Comparison of ENCODE assay signal across 15 cellular contexts in the genomic region with DNA sequence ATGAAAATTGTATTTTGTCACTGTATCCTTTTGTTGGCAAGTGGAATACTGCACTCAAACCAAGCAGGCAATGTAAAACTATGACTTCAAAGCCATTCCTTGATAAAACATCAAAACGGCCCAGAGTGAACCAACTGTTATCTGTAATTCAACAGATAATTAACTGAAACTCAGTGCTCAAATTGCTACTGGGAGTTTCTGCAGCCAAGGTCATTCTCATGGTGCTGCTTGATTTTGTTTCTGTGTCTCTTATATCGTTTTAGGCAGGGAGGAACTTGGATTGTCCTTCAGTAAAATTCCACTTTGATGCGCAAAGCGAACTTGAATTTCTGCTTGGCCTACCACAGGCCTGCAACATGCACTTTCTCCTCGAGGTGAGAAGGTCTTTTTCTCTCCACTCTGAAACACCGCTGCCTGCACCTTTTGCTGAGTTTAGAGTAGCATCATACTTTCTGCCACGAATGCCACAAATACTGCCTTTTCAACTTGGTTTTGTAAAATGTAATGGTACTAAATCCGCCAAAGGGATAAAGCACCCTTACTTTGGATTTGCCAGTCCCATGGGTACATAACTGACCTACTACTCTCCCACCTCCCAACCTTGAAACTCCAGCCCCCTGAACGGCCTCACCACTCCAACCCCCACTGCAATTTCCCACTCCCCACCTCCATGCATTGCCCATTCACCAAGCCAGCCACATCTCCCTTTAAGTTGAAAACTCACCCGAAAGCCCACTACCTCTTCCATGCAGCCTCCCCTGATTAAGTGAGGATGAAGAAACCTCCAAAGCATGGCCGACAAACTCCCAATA.
DNase-seq lines count a peak whose midpoint lies in the region; ATAC-seq, FAIRE-seq and TF ChIP-seq lines count a peak whose summit lies in the region.
"Had no signal": no experiment of that assay in that cellular context is flagged by ENCODE, and none has a peak within 500 bp of the region (broad histone marks: within the 10 kb centered on the region; RNA-seq: fewer than 3 reads in every experiment).

No MANE protein-coding gene starts in this region.

- no peaks in the 10 kb centered on the region for H3K36me3 Mint-ChIP-seq in activated T-cell treated with anti-CD3 and anti-CD28 coated beads, Interleukin-2, amount 50 U/mL, for 72 hours (ENCODE audit: insufficient read depth in 2 of 2)
- no peaks in the 10 kb centered on the region for H3K36me3 Mint-ChIP-seq in activated T-cell treated with anti-CD3 and anti-CD28 coated beads, Interleukin-2, amount 50 U/mL, for 4 hours (ENCODE audit: insufficient read depth)
- H3K36me3 Mint-ChIP-seq: T-cell had no signal

- peaks cover 4 to 9% of the 10 kb centered on the region in 2 donors for H3K4me1 ChIP-seq in small intestine (ENCODE audit: control insufficient read depth in 2 of 2, insufficient read depth in 1 of 2, low read depth in 1 of 2, low read length in 1 of 2)
- H3K4me1 ChIP-seq: body of pancreas had no signal

- H3K9me3 Mint-ChIP-seq in activated T-cell treated with anti-CD3 and anti-CD28 coated beads, Interleukin-2, amount 50 U/mL, for 72 hours: no peaks in the 10 kb centered on the region
- H3K9me3 Mint-ChIP-seq in activated T-cell treated with anti-CD3 and anti-CD28 coated beads, Interleukin-2, amount 50 U/mL, for 4 hours: no peaks in the 10 kb centered on the region
- H3K9me3 Mint-ChIP-seq: stimulated activated naive CD8-positive, alpha-beta T cell treated with anti-CD3 and anti-CD28 coated beads, Interleukin-15, amount 100 ng/mL, for 72 hours; T-cell had no signal

- ATAC-seq in activated T-cell treated with anti-CD3 and anti-CD28 coated beads, Interleukin-2, amount 50 U/mL, for 72 hours (replicated peaks in 1 of 2): no peak
- ATAC-seq in activated T-cell treated with anti-CD3 and anti-CD28 coated beads, Interleukin-2, amount 50 U/mL, for 4 hours: no peak
- no peak for ATAC-seq in HG03342 (IDR thresholded peaks at IDR 0.05; ENCODE audit: unreplicated experiment)
- ATAC-seq: body of pancreas; sciatic nerve; stimulated activated naive CD8-positive, alpha-beta T cell treated with anti-CD3 and anti-CD28 coated beads, Interleukin-15, amount 100 ng/mL, for 72 hours; T-cell had no signal

- no peaks in the 10 kb centered on the region for H3K27me3 ChIP-seq in dorsolateral prefrontal cortex
- H3K27me3 ChIP-seq in small intestine (ENCODE audit: control insufficient read depth in 2 of 2, insufficient read depth in 2 of 2, low read length in 2 of 2): no peaks in the 10 kb centered on the region
- H3K27me3 ChIP-seq: body of pancreas had no signal

- peak overlapping the region in 1 of 2 donors; percentile 47 for H3K4me3 Mint-ChIP-seq in activated T-cell treated with anti-CD3 and anti-CD28 coated beads, Interleukin-2, amount 50 U/mL, for 72 hours
- no peak overlapping the region for H3K4me3 Mint-ChIP-seq in activated T-cell treated with anti-CD3 and anti-CD28 coated beads, Interleukin-2, amount 50 U/mL, for 4 hours
- H3K4me3 Mint-ChIP-seq: stimulated activated naive CD8-positive, alpha-beta T cell treated with anti-CD3 and anti-CD28 coated beads, Interleukin-15, amount 100 ng/mL, for 72 hours; T-cell had no signal

- H3K4me1 Mint-ChIP-seq in activated T-cell treated with anti-CD3 and anti-CD28 coated beads, Interleukin-2, amount 50 U/mL, for 72 hours (ENCODE audit: low read depth): peaks cover 41% of the 10 kb centered on the region
- peaks cover 17% of the 10 kb centered on the region for H3K4me1 Mint-ChIP-seq in activated T-cell treated with anti-CD3 and anti-CD28 coated beads, Interleukin-2, amount 50 U/mL, for 4 hours (ENCODE audit: low read depth)
- H3K4me1 Mint-ChIP-seq: T-cell had no signal

- FAIRE-seq in small intestine (lab: Jason Lieb, UNC): no peak

- H3K4me3 ChIP-seq in dorsolateral prefrontal cortex (no peak overlapping the region), small intestine (ENCODE audit: low read depth in 1 of 2, low read length in 2 of 2) (no peak overlapping the region)
- H3K4me3 ChIP-seq: body of pancreas had no signal

- intact Hi-C loops in dorsolateral prefrontal cortex (cut with DNase I): loop anchor here in 1 of 2 donors (5.0 kb wide), 1 partner anchor 47 kb away; no protein-coding TSS in a partner anchor

- TF ChIP-seq CTCF in dorsolateral prefrontal cortex (IDR thresholded peaks at IDR 0.05 in 54 of 56, conservative IDR thresholded peaks at IDR 0.05 in 2 of 56; ENCODE audit: low read depth in 1 of 56, partially characterized antibody in 56 of 56): no peak

- no peaks in the 10 kb centered on the region for H3K27me3 Mint-ChIP-seq in activated T-cell treated with anti-CD3 and anti-CD28 coated beads, Interleukin-2, amount 50 U/mL, for 72 hours (ENCODE audit: low read depth)
- H3K27me3 Mint-ChIP-seq in activated T-cell treated with anti-CD3 and anti-CD28 coated beads, Interleukin-2, amount 50 U/mL, for 4 hours (ENCODE audit: low read depth): no peaks in the 10 kb centered on the region
- H3K27me3 Mint-ChIP-seq: stimulated activated naive CD8-positive, alpha-beta T cell treated with anti-CD3 and anti-CD28 coated beads, Interleukin-15, amount 100 ng/mL, for 72 hours; T-cell had no signal

- no peaks in the 10 kb centered on the region for H3K36me3 ChIP-seq in small intestine (ENCODE audit: control insufficient read depth in 2 of 2, insufficient read depth in 2 of 2, low read length in 2 of 2)

- WGBS in small intestine, 3 donors: 23 to 62% (median 42%) methylated on average over 11 of the region's 11 CpGs

- H3K9me3 ChIP-seq in small intestine (ENCODE audit: control insufficient read depth, low read depth): no peaks in the 10 kb centered on the region
- H3K9me3 ChIP-seq: body of pancreas had no signal

- H3K27ac Mint-ChIP-seq in activated T-cell treated with anti-CD3 and anti-CD28 coated beads, Interleukin-2, amount 50 U/mL, for 72 hours: peak overlapping the region; percentile 30
- H3K27ac Mint-ChIP-seq: stimulated activated naive CD8-positive, alpha-beta T cell treated with anti-CD3 and anti-CD28 coated beads, Interleukin-15, amount 100 ng/mL, for 72 hours; T-cell had no signal

- no peak for DNase-seq in activated T-cell treated with anti-CD3 and anti-CD28 coated beads, Interleukin-2, amount 50 U/mL, for 72 hours
- DNase-seq in activated T-cell treated with anti-CD3 and anti-CD28 coated beads, Interleukin-2, amount 50 U/mL, for 4 hours: no peak
- DNase-seq in SHP77 (lab: John Stamatoyannopoulos, UW): peak; percentile 10 to 12
- DNase-seq in dorsolateral prefrontal cortex: no peak
- DNase-seq in small intestine: peak; percentile 59
- DNase-seq in stimulated activated CD4-positive, alpha-beta T cell treated with anti-CD3 and anti-CD28 coated beads, Interleukin-2, amount 100 ng/mL, for 24 hours: no peak
- DNase-seq in AG20443 (ENCODE audit: low spot score): no peak
- DNase-seq: effector CD8-positive, alpha-beta T cell; foreskin fibroblast; NCI-H1092; stimulated activated naive CD8-positive, alpha-beta T cell treated with anti-CD3 and anti-CD28 coated beads, Interleukin-15, amount 100 ng/mL, for 72 hours; T-cell had no signal

- H3K27ac ChIP-seq in dorsolateral prefrontal cortex (peak overlapping the region in 43 of 59 donors; percentile 13 to 78 (median 57)), small intestine (ENCODE audit: low read depth in 1 of 2, low read length in 1 of 2) (peak overlapping the region in 1 of 2 donors; percentile 71)
- H3K27ac ChIP-seq: body of pancreas had no signal

Comparison
In these comparisons a context has a peak if more than half of its experiments do, and no peak if none do; other contexts are left out.
1. DNase-seq: peak in SHP77 (2 of 2) and small intestine (single experiment); none in activated T-cell treated with anti-CD3 and anti-CD28 coated beads, Interleukin-2, amount 50 U/mL, for 72 hours (0 of 2), activated T-cell treated with anti-CD3 and anti-CD28 coated beads, Interleukin-2, amount 50 U/mL, for 4 hours (single experiment), dorsolateral prefrontal cortex (0 of 10), stimulated activated CD4-positive, alpha-beta T cell treated with anti-CD3 and anti-CD28 coated beads, Interleukin-2, amount 100 ng/mL, for 24 hours (0 of 2) and AG20443 (single experiment).